In the genomic region with DNA sequence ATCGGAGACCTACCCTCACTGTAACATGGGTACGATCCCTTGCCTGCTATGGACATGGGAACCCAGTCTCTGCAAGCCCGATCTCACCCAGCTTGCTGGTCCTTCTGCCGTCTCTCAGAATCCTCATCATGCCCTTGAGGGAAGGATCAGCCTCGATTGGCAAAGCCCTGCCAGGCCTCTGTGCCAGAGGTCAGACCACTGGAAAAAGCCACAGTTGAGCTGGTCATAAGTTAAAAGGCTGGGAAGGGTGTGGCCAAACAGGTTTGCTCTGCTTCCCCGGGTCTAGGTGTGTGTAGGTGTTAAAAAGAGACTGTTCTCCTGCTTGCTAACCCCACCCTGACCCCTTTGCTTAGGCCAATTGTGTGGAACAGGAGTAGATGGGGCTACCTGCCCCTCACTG, we compare ENCODE assay signal across 12 cellular contexts. TPM values are rescaled to one million over a fixed set of nuclear protein-coding genes. Genes with fewer than 3 reads are reported as not detected.
"Had no signal": no experiment of that assay in that cellular context is flagged by ENCODE, and none has a peak within 500 bp of the region (broad histone marks: within the 10 kb centered on the region; RNA-seq: fewer than 3 reads in every experiment).

No MANE protein-coding gene starts in this region.

- DNase-seq: activated CD4-positive, alpha-beta memory T cell treated with anti-CD3 and anti-CD28 coated beads for 36 hours; activated gamma-delta T cell treated with Interleukin-2 at 50 U/mL for 16 hours; activated T-cell treated with anti-CD3 and anti-CD28 coated beads, Interleukin-2, amount 50 U/mL, for 72 hours; aorta; naive thymus-derived CD4-positive, alpha-beta T cell; SW 1271; T-helper 9 cell had no signal

- H3K4me3 ChIP-seq: gastroesophageal sphincter, thyroid gland had no signal

- H3K4me1 ChIP-seq: gastroesophageal sphincter had no signal

- H3K9me3 ChIP-seq: gastroesophageal sphincter, neutrophil, thyroid gland had no signal

- H3K27me3 ChIP-seq: neutrophil, thyroid gland had no signal

- H3K36me3 ChIP-seq: gastroesophageal sphincter, neutrophil, thyroid gland had no signal

- ATAC-seq: activated T-cell treated with anti-CD3 and anti-CD28 coated beads, Interleukin-2, amount 50 U/mL, for 72 hours; gastroesophageal sphincter had no signal

- H3K27ac ChIP-seq: gastroesophageal sphincter, neutrophil, thyroid gland had no signal

RNA-seq across cellular contexts. Expression of gene PADI3, which starts 19.5 kb away (rescaled TPM):
- total RNA-seq: activated CD4-positive, alpha-beta memory T cell treated with anti-CD3 and anti-CD28 coated beads for 36 hours; activated T-cell treated with anti-CD3 and anti-CD28 coated beads, Interleukin-2, amount 50 U/mL, for 72 hours; aorta; mesothelial cell of epicardium; naive thymus-derived CD4-positive, alpha-beta T cell; skeletal muscle tissue; thyroid gland had no signal
- polyA plus RNA-seq: aorta; naive thymus-derived CD4-positive, alpha-beta T cell had no signal

RNA-seq across cellular contexts. Expression of gene PADI1, which starts 24.5 kb away (rescaled TPM):
- total RNA-seq: activated CD4-positive, alpha-beta memory T cell treated with anti-CD3 and anti-CD28 coated beads for 36 hours; activated T-cell treated with anti-CD3 and anti-CD28 coated beads, Interleukin-2, amount 50 U/mL, for 72 hours; aorta; mesothelial cell of epicardium; naive thymus-derived CD4-positive, alpha-beta T cell; skeletal muscle tissue; thyroid gland had no signal
- polyA plus RNA-seq: naive thymus-derived CD4-positive, alpha-beta T cell had no signal
